ENCODE assay signal across 19 cellular contexts in the genomic region with DNA sequence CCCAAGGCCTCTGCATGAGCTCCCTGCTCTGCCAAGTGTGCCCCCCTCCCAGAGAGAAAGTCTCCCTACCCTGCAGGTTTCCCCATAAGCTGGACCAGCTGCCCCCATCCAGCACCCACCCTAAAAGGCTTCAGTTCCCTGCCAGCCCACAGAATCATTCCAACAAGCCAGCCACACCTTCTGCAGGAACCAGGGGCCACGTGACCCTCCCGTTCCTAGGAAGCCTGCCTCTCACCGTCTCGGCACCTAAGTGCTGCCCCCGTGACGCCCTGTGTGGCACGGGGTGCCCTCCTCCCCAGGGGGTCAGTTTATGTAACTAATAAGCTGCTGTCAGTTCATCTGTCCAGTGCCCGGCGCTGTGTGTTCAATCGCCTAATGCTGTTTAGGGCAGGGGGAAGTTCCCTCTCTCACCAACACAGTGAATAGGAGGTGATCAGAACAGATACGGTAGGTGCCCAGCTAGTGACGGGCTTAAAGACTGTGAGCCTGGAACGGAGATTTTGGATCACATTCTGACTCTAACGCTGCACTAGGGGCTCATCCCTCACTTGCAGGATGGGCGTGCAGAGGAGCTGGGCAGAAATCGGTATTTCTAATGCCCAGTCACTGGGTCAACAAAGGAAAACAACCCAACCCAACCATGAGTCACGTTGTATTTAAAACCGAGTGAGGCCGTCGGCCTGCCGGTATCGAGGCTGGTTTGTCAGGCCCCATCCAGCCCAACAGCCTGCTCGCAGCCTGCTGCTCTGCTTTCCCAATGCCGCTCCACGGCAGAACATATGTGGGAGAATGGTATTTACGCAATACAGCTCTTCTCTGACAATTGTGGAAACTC. TPM values are rescaled to one million over a fixed set of nuclear protein-coding genes. Genes with fewer than 3 reads are reported as not detected.
"Had no signal": no experiment of that assay in that cellular context is flagged by ENCODE, and none has a peak within 500 bp of the region (broad histone marks: within the 10 kb centered on the region; RNA-seq: fewer than 3 reads in every experiment).

No MANE protein-coding gene starts in this region.

- H3K27ac Mint-ChIP-seq: activated B cell treated with CpG ODN at 0.5 μM for 24 hours; activated CD4-positive, alpha-beta T cell treated with anti-CD3 and anti-CD28 coated beads, Interleukin-2, amount 10 ng/mL, durations not matched to agents 7 days and 5 days; activated naive CD4-positive, alpha-beta T cell treated with anti-CD3 and anti-CD28 coated beads, Interleukin-2, amount 50 U/mL, for 24 hours; activated T-helper 2 cell treated with anti-CD3 and anti-CD28 coated beads, Interferon-gamma antibody, Interleukin-2, Interleukin-4, amounts not matched to agents 10 μg/mL and 5 μg/mL and 100 μg/mL, durations not matched to agents 14 hours and 24 hours and 36 hours; type B pancreatic cell had no signal

- H3K4me1 ChIP-seq: breast epithelium, foreskin keratinocyte, lower lobe of right lung, prostate gland, suprapubic skin had no signal

- H3K9me3 Mint-ChIP-seq: activated B cell treated with CpG ODN at 0.5 μM for 24 hours; activated naive CD4-positive, alpha-beta T cell treated with anti-CD3 and anti-CD28 coated beads, Interleukin-2, amount 50 U/mL, for 24 hours; activated T-helper 2 cell treated with anti-CD3 and anti-CD28 coated beads, Interferon-gamma antibody, Interleukin-2, Interleukin-4, amounts not matched to agents 10 μg/mL and 5 μg/mL and 100 μg/mL, durations not matched to agents 14 hours and 24 hours and 36 hours had no signal

- H3K27me3 Mint-ChIP-seq: activated B cell treated with CpG ODN at 0.5 μM for 24 hours; activated CD4-positive, alpha-beta T cell treated with anti-CD3 and anti-CD28 coated beads, Interleukin-2, amount 10 ng/mL, durations not matched to agents 7 days and 5 days; activated naive CD4-positive, alpha-beta T cell treated with anti-CD3 and anti-CD28 coated beads, Interleukin-2, amount 50 U/mL, for 24 hours; naive thymus-derived CD4-positive, alpha-beta T cell; type B pancreatic cell had no signal

- H3K27ac ChIP-seq: breast epithelium, foreskin keratinocyte, lower lobe of right lung, prostate gland, suprapubic skin had no signal

- H3K4me1 Mint-ChIP-seq: activated B cell treated with CpG ODN at 0.5 μM for 24 hours; activated CD4-positive, alpha-beta T cell treated with anti-CD3 and anti-CD28 coated beads, Interleukin-2, amount 10 ng/mL, durations not matched to agents 7 days and 5 days; activated naive CD4-positive, alpha-beta T cell treated with anti-CD3 and anti-CD28 coated beads, Interleukin-2, amount 50 U/mL, for 24 hours; naive thymus-derived CD4-positive, alpha-beta T cell had no signal

- ATAC-seq: foreskin keratinocyte; left cardiac atrium; lower lobe of right lung; naive thymus-derived CD4-positive, alpha-beta T cell; sciatic nerve had no signal

- H3K27me3 ChIP-seq: breast epithelium, esophagus squamous epithelium, foreskin keratinocyte, suprapubic skin had no signal

- H3K4me3 Mint-ChIP-seq: activated B cell treated with CpG ODN at 0.5 μM for 24 hours; activated CD4-positive, alpha-beta T cell treated with anti-CD3 and anti-CD28 coated beads, Interleukin-2, amount 10 ng/mL, durations not matched to agents 7 days and 5 days; activated naive CD4-positive, alpha-beta T cell treated with anti-CD3 and anti-CD28 coated beads, Interleukin-2, amount 50 U/mL, for 24 hours; naive thymus-derived CD4-positive, alpha-beta T cell; type B pancreatic cell had no signal

- DNase-seq: activated B cell treated with CpG ODN at 0.5 μM for 24 hours; activated CD4-positive, alpha-beta T cell treated with anti-CD3 and anti-CD28 coated beads, Interleukin-2, amount 10 ng/mL, durations not matched to agents 7 days and 5 days; activated CD8-positive, alpha-beta memory T cell treated with anti-CD3 and anti-CD28 coated beads for 24 hours; activated T-cell treated with anti-CD3 and anti-CD28 coated beads for 4 hours; amniotic stem cell; esophagus squamous epithelium; foreskin keratinocyte; left cardiac atrium; lower lobe of right lung; naive thymus-derived CD4-positive, alpha-beta T cell; stimulated activated CD4-positive, alpha-beta T cell treated with anti-CD3 and anti-CD28 coated beads, Interleukin-2, amount 100 ng/mL, for 24 hours; stimulated activated naive CD4-positive, alpha-beta T cell had no signal

- H3K36me3 ChIP-seq: breast epithelium, prostate gland had no signal

- H3K9me3 ChIP-seq: breast epithelium, esophagus squamous epithelium, lower lobe of right lung, prostate gland, suprapubic skin had no signal

- H3K4me3 ChIP-seq: breast epithelium, esophagus squamous epithelium, lower lobe of right lung, prostate gland, suprapubic skin had no signal

RNA-seq across cellular contexts. Expression of a gene that starts 56.0 kb away (rescaled TPM):
- total RNA-seq: activated T-helper 2 cell treated with anti-CD3 and anti-CD28 coated beads, Interferon-gamma antibody, Interleukin-2, Interleukin-4, amounts not matched to agents 10 μg/mL and 5 μg/mL and 100 μg/mL, durations not matched to agents 14 hours and 24 hours and 36 hours had no signal
- polyA plus RNA-seq: naive thymus-derived CD4-positive, alpha-beta T cell had no signal
